ENCODE assay signal across 20 cellular contexts in genomic region chr6:43823390-43823789, GRCh38. TPM values are rescaled to one million over a fixed set of nuclear protein-coding genes. Genes with fewer than 3 reads are reported as not detected.
A peak's percentile ranks its signal among the peaks of the same experiment; 100 is the strongest.
DNase-seq lines count a peak whose midpoint lies in the region; ATAC-seq, FAIRE-seq and TF ChIP-seq lines count a peak whose summit lies in the region.
"Had no signal": no experiment of that assay in that cellular context is flagged by ENCODE, and none has a peak within 500 bp of the region (broad histone marks: within the 10 kb centered on the region; RNA-seq: fewer than 3 reads in every experiment).

No MANE protein-coding gene starts in this region.

- no peaks in the 10 kb centered on the region for H3K79me2 ChIP-seq in H1 (ENCODE audit: control insufficient read depth in 1 of 2, insufficient read depth in 2 of 2, low read length in 2 of 2)

- intact Hi-C loops in CD14-positive monocyte (cut with micrococcal nuclease) (no loop called here), right lobe of liver (cut with DNase I) (loop anchor here (10.0 kb wide), 1 partner anchor 49 kb away; the partner anchor contains the start of gene VEGFA (in 2 of the 2))
- intact Hi-C loops in activated CD4-positive, alpha-beta memory T cell treated with anti-CD3 and anti-CD28 coated beads for 36 hours (cut with micrococcal nuclease): no loop called here

- no peak overlapping the region for H4K91ac ChIP-seq in H1 (replicated peaks; ENCODE audit: insufficient read length, low read length)

- no peak overlapping the region for H2BK15ac ChIP-seq in H1 (ENCODE audit: low read length)

- H3K27ac Mint-ChIP-seq in CD14-positive monocyte (no peak overlapping the region), progenitor cell of endocrine pancreas (peak overlapping the region; percentile 93)
- H3K27ac Mint-ChIP-seq in activated CD4-positive, alpha-beta memory T cell treated with anti-CD3 and anti-CD28 coated beads for 36 hours: no peak overlapping the region

- no peaks in the 10 kb centered on the region for H3K23me2 ChIP-seq in H1 (ENCODE audit: low read depth, low read length)

- H3K4ac ChIP-seq in H1 (replicated peaks; ENCODE audit: insufficient read length, low read depth, low read length): no peak overlapping the region

- no peaks in the 10 kb centered on the region for H3K36me3 ChIP-seq in H1 (ENCODE audit: control insufficient read depth in 2 of 4, insufficient read depth in 4 of 4, low read length in 3 of 4)
- no peaks in the 10 kb centered on the region for H3K36me3 ChIP-seq in right lobe of liver
- H3K36me3 ChIP-seq: BE2C had no signal

- H3K27ac ChIP-seq in H1 (ENCODE audit: low read depth, low read length): no peak overlapping the region
- peak overlapping the region; percentile 61 to 72 (median 65) for H3K27ac ChIP-seq in right lobe of liver
- H3K27ac ChIP-seq: KMS-11 had no signal

- H2BK20ac ChIP-seq in H1 (ENCODE audit: low read length): no peak overlapping the region

- H3K14ac ChIP-seq in H1 (ENCODE audit: insufficient read length): no peak overlapping the region

- no peak overlapping the region for H2AFZ ChIP-seq in H1 (ENCODE audit: low read length)

- H3K36me3 Mint-ChIP-seq in CD14-positive monocyte: no peaks in the 10 kb centered on the region
- H3K36me3 Mint-ChIP-seq in progenitor cell of endocrine pancreas (ENCODE audit: insufficient read depth): no peaks in the 10 kb centered on the region
- no peaks in the 10 kb centered on the region for H3K36me3 Mint-ChIP-seq in activated CD4-positive, alpha-beta memory T cell treated with anti-CD3 and anti-CD28 coated beads for 36 hours

- no peak overlapping the region for H3K56ac ChIP-seq in H1 (replicated peaks; ENCODE audit: insufficient read length, low read depth, low read length)

- H3K23ac ChIP-seq in H1 (ENCODE audit: insufficient read length): no peak overlapping the region

- TF ChIP-seq EP300 in H1 (IDR thresholded peaks at IDR 0.05; ENCODE audit: borderline replicate concordance in 1 of 2, low read depth in 2 of 2, low read length in 2 of 2): no peak

- POLR2A ChIA-PET in H1 (lab: Charles Lee; ENCODE audit: partially characterized antibody): no interaction called here
- POLR2A ChIA-PET in activated CD4-positive, alpha-beta memory T cell treated with anti-CD3 and anti-CD28 coated beads for 36 hours (lab: Charles Lee): no interaction called here

- H3K4me3 Mint-ChIP-seq in CD14-positive monocyte (no peak overlapping the region), progenitor cell of endocrine pancreas (ENCODE audit: low read depth) (no peak overlapping the region)
- no peak overlapping the region for H3K4me3 Mint-ChIP-seq in activated CD4-positive, alpha-beta memory T cell treated with anti-CD3 and anti-CD28 coated beads for 36 hours

- no peak overlapping the region for H2BK5ac ChIP-seq in H1 (ENCODE audit: low read depth, low read length)

- TF ChIP-seq POLR2A in H1 (IDR thresholded peaks at IDR 0.05; ENCODE audit: control extremely low read depth in 1 of 2, low read depth in 2 of 2, low read length in 2 of 2) (no peak), right lobe of liver (IDR thresholded peaks at IDR 0.05) (no peak)

- CTCF ChIA-PET in H1 (lab: Charles Lee; ENCODE audit: partially characterized antibody): interaction anchor here (0.6 to 2.4 kb wide), 3 partner anchors 9 to 186 kb away, joined by 3 to 8 read pairs (median 3); no protein-coding TSS in a partner anchor
- CTCF ChIA-PET in activated CD4-positive, alpha-beta memory T cell treated with anti-CD3 and anti-CD28 coated beads for 36 hours (lab: Charles Lee): no interaction called here

- H3K27me3 Mint-ChIP-seq in CD14-positive monocyte (ENCODE audit: low read depth in 3 of 3) (peaks cover 0 to 8% (median 7%) of the 10 kb centered on the region in 3 donors), progenitor cell of endocrine pancreas (no peaks in the 10 kb centered on the region)
- peaks cover 2% of the 10 kb centered on the region for H3K27me3 Mint-ChIP-seq in activated CD4-positive, alpha-beta memory T cell treated with anti-CD3 and anti-CD28 coated beads for 36 hours

- H2AK5ac ChIP-seq in H1 (ENCODE audit: low read depth, low read length): no peak overlapping the region

- no peak for FAIRE-seq in H1 (lab: Jason Lieb, UNC)
- FAIRE-seq: GM12892, H54, HTR-8/SVneo had no signal

- H4K8ac ChIP-seq in H1 (ENCODE audit: extremely low read depth, insufficient read depth, low read length): 0 out of 2 replicates have a peak overlapping the region, but pooled peaks have one; percentile 53

- no peaks in the 10 kb centered on the region; a peak in 2 of 7 replicates for H3K27me3 ChIP-seq in H1 (replicated peaks in 1 of 4; ENCODE audit: control insufficient read depth in 3 of 4, extremely low read depth in 1 of 4, insufficient read depth in 3 of 4, low read length in 3 of 4)
- H3K27me3 ChIP-seq in right lobe of liver: no peaks in the 10 kb centered on the region
- H3K27me3 ChIP-seq: BE2C had no signal

- 90% methylated on average over 9 of the region's 9 CpGs; no CpG with 5 or more reads in 1 of the 2 experiments for WGBS in H1 (ENCODE audit: extremely low coverage in 1 of 2, insufficient coverage in 1 of 2, insufficient read length in 1 of 2, insufficient replicate concordance in 2 of 2, low coverage in 1 of 2, low lambda C conversion rate in 2 of 2, missing lambda C conversion rate in 1 of 2), 2 experiments
- WGBS in right lobe of liver (ENCODE audit: insufficient coverage, low coverage, low lambda C conversion rate, missing lambda C conversion rate): no CpG with 5 or more reads among the region's 9 CpGs

- H3K4me3 ChIP-seq in H1 (ENCODE audit: extremely low read depth in 1 of 4, insufficient read depth in 2 of 4, low read depth in 3 of 4, low read length in 4 of 4) (no peak overlapping the region), right lobe of liver (no peak overlapping the region)

- peak; percentile 5 for DNase-seq in CD14-positive monocyte (ENCODE audit: low spot score)
- no peak for DNase-seq in H1 (ENCODE audit: low read depth in 1 of 2, low spot score in 2 of 2)
- DNase-seq in right lobe of liver: peak in 1 of 3 donors; percentile 69
- no peak for DNase-seq in progenitor cell of endocrine pancreas (ENCODE audit: low spot score, unreplicated experiment)
- DNase-seq in KBM-7: no peak
- no peak for DNase-seq in NCI-H2196 (lab: John Stamatoyannopoulos, UW; ENCODE audit: unreplicated experiment)
- DNase-seq in activated CD4-positive, alpha-beta memory T cell treated with anti-CD3 and anti-CD28 coated beads for 36 hours: no peak
- DNase-seq: 8988T, BE2C, IMR-90, MM.1S, NCI-H1694, NCI-H2029 treated with DMSO at 0.1 percent for 48 hours, NCI-H510A had no signal

- H3K18ac ChIP-seq in H1 (ENCODE audit: extremely low read depth, low read length): no peak overlapping the region

- H4K5ac ChIP-seq in H1 (ENCODE audit: insufficient read length, low read depth, low read length): no peak overlapping the region

- H3K9me3 ChIP-seq in H1 (ENCODE audit: insufficient read depth in 2 of 2, low read depth in 1 of 2, low read length in 1 of 2) (no peaks in the 10 kb centered on the region), right lobe of liver (no peaks in the 10 kb centered on the region)
- H3K9me3 ChIP-seq: BE2C had no signal

- no peaks in the 10 kb centered on the region for H4K20me1 ChIP-seq in H1 (replicated peaks in 1 of 2; ENCODE audit: control insufficient read depth in 1 of 2, insufficient read depth in 2 of 2, low read length in 2 of 2)

- in situ Hi-C loops in KBM-7 (cut with MboI; ENCODE audit: low pct_unique_long_range_greater_than_20kb, low sequenced_read_pairs): no loop called here

- TF ChIP-seq CTCF in CD14-positive monocyte (IDR thresholded peaks at IDR 0.05): no peak
- TF ChIP-seq CTCF in H1 (IDR thresholded peaks at IDR 0.05; ENCODE audit: control extremely low read depth in 1 of 3, insufficient read depth in 1 of 3, low read depth in 1 of 3, low read length in 3 of 3): no peak
- TF ChIP-seq CTCF in right lobe of liver (IDR thresholded peaks at IDR 0.05): no peak
- TF ChIP-seq CTCF in progenitor cell of endocrine pancreas (IDR thresholded peaks at IDR 0.05; ENCODE audit: unreplicated experiment): no peak

- H3K4me1 Mint-ChIP-seq in CD14-positive monocyte (peaks cover 22% of the 10 kb centered on the region), progenitor cell of endocrine pancreas (ENCODE audit: low read depth) (peaks cover 61% of the 10 kb centered on the region)
- no peaks in the 10 kb centered on the region for H3K4me1 Mint-ChIP-seq in activated CD4-positive, alpha-beta memory T cell treated with anti-CD3 and anti-CD28 coated beads for 36 hours (ENCODE audit: low read depth)

- H3K79me1 ChIP-seq in H1 (ENCODE audit: low read depth, low read length): no peaks in the 10 kb centered on the region

- H3K9me3 Mint-ChIP-seq in CD14-positive monocyte (no peaks in the 10 kb centered on the region), progenitor cell of endocrine pancreas (ENCODE audit: low read depth) (peaks cover 4% of the 10 kb centered on the region)
- H3K9me3 Mint-ChIP-seq in activated CD4-positive, alpha-beta memory T cell treated with anti-CD3 and anti-CD28 coated beads for 36 hours: no peaks in the 10 kb centered on the region

- H3K9ac ChIP-seq in H1 (replicated peaks in 1 of 4; ENCODE audit: extremely low read depth in 1 of 4, low read depth in 3 of 4, low read length in 3 of 4): no peak overlapping the region
- H3K9ac ChIP-seq: KMS-11 had no signal

- no peak overlapping the region for H2BK120ac ChIP-seq in H1 (replicated peaks; ENCODE audit: low read depth, low read length)

- no peak for TF ChIP-seq RAD21 in H1 (IDR thresholded peaks at IDR 0.05 in 1 of 2, conservative IDR thresholded peaks at IDR 0.05 in 1 of 2; ENCODE audit: low read depth in 2 of 2, low read length in 2 of 2)

- no peak overlapping the region for H2BK12ac ChIP-seq in H1 (ENCODE audit: low read depth, low read length)

- peak; percentile 64 to 74 (median 68) for ATAC-seq in right lobe of liver
- ATAC-seq in HG02870 (IDR thresholded peaks at IDR 0.05; ENCODE audit: unreplicated experiment): no peak
- ATAC-seq: SK-N-SH treated with all-trans-retinoic acid at 6 μM for 48 hours had no signal

- H3K4me2 ChIP-seq in H1 (ENCODE audit: insufficient read depth in 1 of 2, low read depth in 2 of 2, low read length in 2 of 2): no peak overlapping the region
- H3K4me2 ChIP-seq: KMS-11 had no signal

- peaks cover 0 to 4% (median 0%) of the 10 kb centered on the region in 4 experiments; a peak in 2 of 7 replicates for H3K4me1 ChIP-seq in H1 (replicated peaks in 1 of 4; ENCODE audit: control insufficient read depth in 3 of 4, insufficient read depth in 4 of 4, low read length in 3 of 4)
- peaks cover 0 to 41% (median 17%) of the 10 kb centered on the region in 4 donors for H3K4me1 ChIP-seq in right lobe of liver

RNA-seq across cellular contexts. Expression of gene VEGFA, which starts 53.4 kb away (rescaled TPM):
- polyA plus RNA-seq in CD14-positive monocyte: 10 to 100 TPM; 19.0 to 32.0 TPM
- total RNA-seq in H1 (2021; fragmentation: NEBNext Ultra II Directional; extraction: Animal tissue kit (Norgen Biotek cat#: 25700)): 40.7 and 42.2 TPM in 2 replicates
- 58.5 and 78.3 TPM in 2 replicates for polyA plus RNA-seq in H1 (2011; rRNA removed)
- polyA plus RNA-seq in H1 (2011; cell fraction: cytosol; rRNA removed): 91.7 TPM
- polyA plus RNA-seq in H1 (2011; cell fraction: nucleus; rRNA removed): 197 TPM
- polyA plus RNA-seq in H1 (2012, experiment 1 of 2): 39.9 to 45.4 TPM (median 43.0 TPM) in 4 replicates
- polyA plus RNA-seq in H1 (2012, experiment 2 of 2): 28.1 TPM
- 33.6 TPM for polyA plus RNA-seq in H1 (2013, experiment 1 of 2)
- polyA plus RNA-seq in H1 (2013, experiment 2 of 2): 37.0 TPM
- 167 and 198 TPM in 2 replicates for polyA minus RNA-seq in H1 (2011; rRNA and poly(A)+ RNA removed)
- 42.9 TPM for polyA minus RNA-seq in H1 (2011; cell fraction: cytosol; rRNA and poly(A)+ RNA removed)
- 91.6 TPM for polyA minus RNA-seq in H1 (2011; cell fraction: nucleus; rRNA and poly(A)+ RNA removed)
- total RNA-seq in right lobe of liver: 100 to 1,000 TPM in 5 of 6 experiments, 10 to 100 TPM in 1; 91.3 to 571 (median 132) TPM
- 243 and 267 TPM in 2 replicates for total RNA-seq in progenitor cell of endocrine pancreas
- total RNA-seq in activated CD4-positive, alpha-beta memory T cell treated with anti-CD3 and anti-CD28 coated beads for 36 hours: 10 to 100 TPM; 28.9 to 35.1 TPM

Comparison
In these comparisons a context has a peak if more than half of its experiments do, and no peak if none do; other contexts are left out.
1. intact Hi-C loops: an anchor here in right lobe of liver (10.0 kb wide); none called in CD14-positive monocyte and activated CD4-positive, alpha-beta memory T cell treated with anti-CD3 and anti-CD28 coated beads for 36 hours.